ENCODE assay signal across 9 cellular contexts in genomic region chr10:123398180-123398591, GRCh38.
DNase-seq lines count a peak whose midpoint lies in the region; ATAC-seq and TF ChIP-seq lines count a peak whose summit lies in the region.
"Had no signal": no experiment of that assay in that cellular context is flagged by ENCODE, and none has a peak within 500 bp of the region (broad histone marks: within the 10 kb centered on the region; RNA-seq: fewer than 3 reads in every experiment).

No MANE protein-coding gene starts in this region.

- no peak overlapping the region for H4K5ac ChIP-seq in mesendoderm (ENCODE audit: low read length)

- H3K4me2 ChIP-seq in SK-N-SH: no peak overlapping the region
- no peak overlapping the region for H3K4me2 ChIP-seq in mesendoderm (ENCODE audit: low read length)

- H3K18ac ChIP-seq in mesendoderm (ENCODE audit: low read length): no peak overlapping the region

- H3K27me3 ChIP-seq in colonic mucosa: no peaks in the 10 kb centered on the region
- H3K27me3 ChIP-seq in SK-N-SH (ENCODE audit: insufficient read depth): no peaks in the 10 kb centered on the region
- H3K27me3 ChIP-seq in mesendoderm (ENCODE audit: insufficient read depth, low read length, poor library complexity): no peaks in the 10 kb centered on the region
- no peaks in the 10 kb centered on the region for H3K27me3 ChIP-seq in effector memory CD4-positive, alpha-beta T cell (replicated peaks; ENCODE audit: control insufficient read depth, insufficient read depth, low read length, poor library complexity, severe bottlenecking)
- H3K27me3 ChIP-seq: ovary had no signal

- H2BK15ac ChIP-seq in mesendoderm (replicated peaks; ENCODE audit: low read depth): no peak overlapping the region

- H3K9ac ChIP-seq in colonic mucosa (ENCODE audit: low read depth in 2 of 2, low read length in 2 of 2) (no peak overlapping the region), SK-N-SH (no peak overlapping the region), mesendoderm (ENCODE audit: low read length) (no peak overlapping the region)

- no peak overlapping the region for H3K4me3 ChIP-seq in colonic mucosa
- H3K4me3 ChIP-seq in SK-N-SH (ENCODE audit: low read depth in 2 of 2, low read length in 1 of 2): no peak overlapping the region
- H3K4me3 ChIP-seq in mesendoderm (ENCODE audit: low read length): no peak overlapping the region
- H3K4me3 ChIP-seq in effector memory CD4-positive, alpha-beta T cell (ENCODE audit: insufficient read depth, low read depth, low read length, poor library complexity, severe bottlenecking): no peak overlapping the region
- H3K4me3 ChIP-seq: ovary had no signal

- H4K20me1 ChIP-seq in SK-N-SH (ENCODE audit: insufficient read depth): no peaks in the 10 kb centered on the region

- ATAC-seq in GM18867 (IDR thresholded peaks at IDR 0.05; ENCODE audit: unreplicated experiment): peak; percentile 77
- ATAC-seq in GM21529 (IDR thresholded peaks at IDR 0.05; ENCODE audit: unreplicated experiment): peak; percentile 74
- ATAC-seq in HG03196 (IDR thresholded peaks at IDR 0.05; ENCODE audit: unreplicated experiment): peak; percentile 73

- no peak overlapping the region for H2BK5ac ChIP-seq in mesendoderm (ENCODE audit: low read length)

- H3K4ac ChIP-seq in mesendoderm (ENCODE audit: low read depth, low read length): no peak overlapping the region

- TF ChIP-seq CTCF in colonic mucosa (IDR thresholded peaks at IDR 0.05): no peak
- TF ChIP-seq CTCF in SK-N-SH (IDR thresholded peaks at IDR 0.05): no peak

- H3F3A ChIP-seq in SK-N-SH (replicated peaks; ENCODE audit: insufficient read depth): no peaks in the 10 kb centered on the region

- DNase-seq in medulla oblongata (ENCODE audit: extremely low spot score) (peak; percentile 48), colonic mucosa (no peak), SK-N-SH (no peak), mesendoderm (no peak)
- DNase-seq in effector memory CD4-positive, alpha-beta T cell: no peak
- DNase-seq: ovary had no signal

- H3K9me3 ChIP-seq in colonic mucosa (no peaks in the 10 kb centered on the region), SK-N-SH (no peaks in the 10 kb centered on the region)
- no peaks in the 10 kb centered on the region for H3K9me3 ChIP-seq in effector memory CD4-positive, alpha-beta T cell (ENCODE audit: control insufficient read depth, low read length)

- H3K56ac ChIP-seq in mesendoderm (ENCODE audit: low read length): no peak overlapping the region

- intact Hi-C loops in colonic mucosa (cut with DNase I): no loop called here

- WGBS in SK-N-SH (ENCODE audit: low lambda C conversion rate): 27% methylated on average over 4 of the region's 4 CpGs
- no CpG with 5 or more reads among the region's 4 CpGs for WGBS in mesendoderm (ENCODE audit: extremely low coverage, insufficient coverage, low lambda C conversion rate)

- CTCF ChIA-PET in SK-N-SH (lab: Yijun Ruan, JAX): interaction anchor here (1.9 kb wide), 1 partner anchor 30 kb away, joined by 4 read pairs; no protein-coding TSS in a partner anchor

- no peak overlapping the region for H2AK5ac ChIP-seq in mesendoderm (ENCODE audit: low read length)

- H3K36me3 ChIP-seq in colonic mucosa (no peaks in the 10 kb centered on the region), SK-N-SH (replicated peaks in 1 of 2; ENCODE audit: control insufficient read depth in 1 of 2, insufficient read depth in 2 of 2, low read length in 1 of 2) (no peaks in the 10 kb centered on the region), mesendoderm (ENCODE audit: control insufficient read depth, insufficient read depth, low read length) (no peaks in the 10 kb centered on the region)
- no peaks in the 10 kb centered on the region for H3K36me3 ChIP-seq in effector memory CD4-positive, alpha-beta T cell (ENCODE audit: control insufficient read depth, insufficient read depth, low read length)
- H3K36me3 ChIP-seq: ovary had no signal

- no peak overlapping the region for H4K8ac ChIP-seq in mesendoderm (ENCODE audit: low read depth, low read length)

- no peaks in the 10 kb centered on the region for H3K79me2 ChIP-seq in SK-N-SH (ENCODE audit: insufficient read depth)
- H3K79me2 ChIP-seq in mesendoderm (ENCODE audit: control insufficient read depth, insufficient read depth, low read length): no peaks in the 10 kb centered on the region

- no peak for TF ChIP-seq EP300 in SK-N-SH (IDR thresholded peaks at IDR 0.05; ENCODE audit: borderline replicate concordance in 1 of 2, low read depth in 1 of 2, low read length in 1 of 2)

- no peaks in the 10 kb centered on the region for H3K79me1 ChIP-seq in mesendoderm (ENCODE audit: low read length)

- TF ChIP-seq RAD21 in SK-N-SH (IDR thresholded peaks at IDR 0.05; ENCODE audit: low read length): no peak

- H3K4me1 ChIP-seq in colonic mucosa: no peaks in the 10 kb centered on the region
- no peaks in the 10 kb centered on the region for H3K4me1 ChIP-seq in SK-N-SH (ENCODE audit: control insufficient read depth in 1 of 2, insufficient read depth in 2 of 2, low read depth in 1 of 2, low read length in 1 of 2)
- H3K4me1 ChIP-seq in mesendoderm (ENCODE audit: control insufficient read depth, low read depth, low read length): no peaks in the 10 kb centered on the region
- no peaks in the 10 kb centered on the region for H3K4me1 ChIP-seq in effector memory CD4-positive, alpha-beta T cell (ENCODE audit: control insufficient read depth, insufficient read depth, low read length, poor library complexity, severe bottlenecking)

- no peak overlapping the region for H2AFZ ChIP-seq in SK-N-SH (ENCODE audit: low read depth)

- H2BK120ac ChIP-seq in mesendoderm (ENCODE audit: low read depth, low read length): no peak overlapping the region

- H3K23ac ChIP-seq in mesendoderm (ENCODE audit: low read length): no peak overlapping the region

- POLR2A ChIA-PET in SK-N-SH (lab: Yijun Ruan, JAX): no interaction called here

- H3K9me2 ChIP-seq in SK-N-SH: no peaks in the 10 kb centered on the region

- H3K27ac ChIP-seq in colonic mucosa (no peak overlapping the region), SK-N-SH (ENCODE audit: low read depth in 2 of 2, low read length in 1 of 2) (no peak overlapping the region), mesendoderm (ENCODE audit: low read depth, low read length) (no peak overlapping the region)
- H3K27ac ChIP-seq in effector memory CD4-positive, alpha-beta T cell (ENCODE audit: insufficient read depth, low read length, poor library complexity, severe bottlenecking): no peak overlapping the region
- H3K27ac ChIP-seq: ovary had no signal

TF ChIP-seq in SK-N-SH, 30 proteins besides CTCF, POLR2A, EP300 and RAD21:
- no peak for TF ChIP-seq GATA2 (CRISPR knock-in tag; IDR thresholded peaks at IDR 0.05)
